ENCODE assay signal across 16 cellular contexts in the genomic region with DNA sequence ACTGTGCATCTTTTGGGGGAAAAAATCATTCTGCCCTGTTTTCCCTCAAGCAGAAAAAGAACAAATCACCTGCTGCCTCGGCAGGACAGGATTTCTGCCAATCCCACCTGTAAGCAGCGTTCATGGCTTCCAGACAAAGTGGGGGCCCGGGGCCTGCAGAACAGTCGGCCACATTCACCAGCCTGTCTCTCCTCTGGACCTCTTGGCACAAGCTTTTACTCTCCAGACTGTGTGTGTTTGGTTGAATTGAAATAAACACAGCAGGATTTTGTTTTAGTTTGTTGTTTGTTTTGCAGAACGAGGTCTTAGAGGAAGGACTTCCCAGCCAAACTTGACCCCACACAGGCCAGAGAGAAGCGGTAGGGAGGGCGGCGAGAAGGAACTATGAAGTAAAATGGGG. TPM values are rescaled to one million over a fixed set of nuclear protein-coding genes. Genes with fewer than 3 reads are reported as not detected.
A peak's percentile ranks its signal among the peaks of the same experiment; 100 is the strongest.
DNase-seq lines count a peak whose midpoint lies in the region; ATAC-seq and TF ChIP-seq lines count a peak whose summit lies in the region.
"Had no signal": no experiment of that assay in that cellular context is flagged by ENCODE, and none has a peak within 500 bp of the region (broad histone marks: within the 10 kb centered on the region; RNA-seq: fewer than 3 reads in every experiment).

No MANE protein-coding gene starts in this region.

- no peak overlapping the region for H3K4me3 Mint-ChIP-seq in GM23338
- H3K4me3 Mint-ChIP-seq: activated naive CD4-positive, alpha-beta T cell treated with anti-CD3 and anti-CD28 coated beads, Interleukin-2, amount 10 ng/mL, durations not matched to agents 7 days and 5 days; effector memory CD8-positive, alpha-beta T cell; natural killer cell treated with Interleukin-12 subunit alpha and Interleukin-12 subunit beta and Interleukin-15 and Interleukin-18, amount 100 ng/mL, for 72 hours had no signal

- H3K79me2 ChIP-seq in GM23338 (replicated peaks; ENCODE audit: insufficient read depth) = no peaks in the 10 kb centered on the region

- TF ChIP-seq POLR2A in right lobe of liver (IDR thresholded peaks at IDR 0.05) (no peak), gastrocnemius medialis (IDR thresholded peaks at IDR 0.05) (no peak)

- intact Hi-C loops in right lobe of liver (cut with DNase I) (no loop called here), gastrocnemius medialis (cut with DNase I; ENCODE audit: low total_unique reads) (loop anchor here (1.0 kb wide), 4 partner anchors 22 to 104 kb away; partner anchors contain the start of gene TMED10)

- no peaks in the 10 kb centered on the region for H4K20me1 ChIP-seq in GM23338 (replicated peaks; ENCODE audit: insufficient read depth)

- H3K9me3 ChIP-seq in right lobe of liver (no peaks in the 10 kb centered on the region), gastrocnemius medialis (no peaks in the 10 kb centered on the region)

- TF ChIP-seq CTCF in GM23338 (conservative IDR thresholded peaks at IDR 0.05; ENCODE audit: low read depth in 2 of 2) (no peak), right lobe of liver (IDR thresholded peaks at IDR 0.05) (no peak), gastrocnemius medialis (IDR thresholded peaks at IDR 0.05 in 4 of 5, conservative IDR thresholded peaks at IDR 0.05 in 1 of 5) (no peak), foreskin keratinocyte (conservative IDR thresholded peaks at IDR 0.05) (no peak)

- H3F3A ChIP-seq in GM23338 (replicated peaks; ENCODE audit: low read depth) = no peaks in the 10 kb centered on the region

- ATAC-seq in GM23338 (no peak), right lobe of liver (peak; percentile 19 to 39 (median 33)), gastrocnemius medialis (peak; percentile 2 to 7), GM18502 (IDR thresholded peaks at IDR 0.05; ENCODE audit: poor library complexity, unreplicated experiment) (no peak), foreskin keratinocyte (no peak)
- ATAC-seq: effector memory CD8-positive, alpha-beta T cell; natural killer cell treated with Interleukin-12 subunit alpha and Interleukin-12 subunit beta and Interleukin-15 and Interleukin-18, amount 100 ng/mL, for 72 hours; stimulated activated naive CD8-positive, alpha-beta T cell treated with anti-CD3 and anti-CD28 coated beads, Interleukin-15, Interleukin-2, amounts not matched to agents 100 U/mL and 50 U/mL, for 24 hours had no signal

- H3K27me3 Mint-ChIP-seq in GM23338 (ENCODE audit: insufficient read depth, low read depth, poor library complexity) = peaks cover 5% of the 10 kb centered on the region
- H3K27me3 Mint-ChIP-seq: effector memory CD8-positive, alpha-beta T cell; natural killer cell treated with Interleukin-12 subunit alpha and Interleukin-12 subunit beta and Interleukin-15 and Interleukin-18, amount 100 ng/mL, for 72 hours had no signal

- H3K9me3 Mint-ChIP-seq in GM23338 = no peaks in the 10 kb centered on the region; the same call in 2 of the 3 replicates
- H3K9me3 Mint-ChIP-seq: activated naive CD4-positive, alpha-beta T cell treated with anti-CD3 and anti-CD28 coated beads, Interleukin-2, amount 10 ng/mL, durations not matched to agents 7 days and 5 days; effector memory CD8-positive, alpha-beta T cell; natural killer cell treated with Interleukin-12 subunit alpha and Interleukin-12 subunit beta and Interleukin-15 and Interleukin-18, amount 100 ng/mL, for 72 hours had no signal

- H3K27ac ChIP-seq in GM23338 (ENCODE audit: low read depth) = no peak overlapping the region
- H3K27ac ChIP-seq in right lobe of liver = peak overlapping the region; percentile 13 to 49 (median 21)
- H3K27ac ChIP-seq in gastrocnemius medialis = peak overlapping the region; percentile 87 to 98 (median 93)
- no peak overlapping the region for H3K27ac ChIP-seq in foreskin keratinocyte

- H3K36me3 Mint-ChIP-seq in GM23338 (ENCODE audit: low read depth) = no peaks in the 10 kb centered on the region
- H3K36me3 Mint-ChIP-seq: activated naive CD4-positive, alpha-beta T cell treated with anti-CD3 and anti-CD28 coated beads, Interleukin-2, amount 10 ng/mL, durations not matched to agents 7 days and 5 days; natural killer cell treated with Interleukin-12 subunit alpha and Interleukin-12 subunit beta and Interleukin-15 and Interleukin-18, amount 100 ng/mL, for 72 hours had no signal

- DNase-seq in GM23338 (ENCODE audit: low spot score) (no peak), cerebellum (ENCODE audit: low spot score) (peak; percentile 46), right lobe of liver (no peak), gastrocnemius medialis (no peak), mucosa of gallbladder (ENCODE audit: low spot score) (no peak), foreskin keratinocyte (no peak)
- DNase-seq in activated naive CD4-positive, alpha-beta T cell treated with Interleukin-2 at 50 U/mL for 16 hours = no peak
- DNase-seq: activated CD8-positive, alpha-beta memory T cell treated with anti-CD3 and anti-CD28 coated beads for 24 hours; activated naive CD4-positive, alpha-beta T cell treated with anti-CD3 and anti-CD28 coated beads, Interleukin-2, amount 10 ng/mL, durations not matched to agents 7 days and 5 days; effector memory CD8-positive, alpha-beta T cell; NCI-H1048; stimulated activated CD4-positive, alpha-beta T cell treated with anti-CD3 and anti-CD28 coated beads, Interleukin-2, amount 100 ng/mL, for 48 hours; stimulated activated naive CD8-positive, alpha-beta T cell treated with anti-CD3 and anti-CD28 coated beads, Interleukin-15, Interleukin-2, amounts not matched to agents 100 U/mL and 50 U/mL, for 24 hours; T-helper 2 cell had no signal

- H2AFZ ChIP-seq in GM23338 = peak overlapping the region; percentile 38

- peaks cover 26% of the 10 kb centered on the region for H3K4me1 Mint-ChIP-seq in GM23338

- in situ Hi-C loops in gastrocnemius medialis (cut with MboI; ENCODE audit: low sequenced_read_pairs in 4 of 4) = loop anchor here in 2 of 4 donors (10.0 kb wide), 2 partner anchors 58 to 82 kb away; no protein-coding TSS in a partner anchor

- 43% methylated on average over 6 of the region's 8 CpGs for WGBS in right lobe of liver (ENCODE audit: insufficient coverage, low coverage, low lambda C conversion rate, missing lambda C conversion rate)

- 0 out of 2 replicates have a peak overlapping the region, but pooled peaks have one; percentile 16 for H3K27ac Mint-ChIP-seq in GM23338
- H3K27ac Mint-ChIP-seq: activated naive CD4-positive, alpha-beta T cell treated with anti-CD3 and anti-CD28 coated beads, Interleukin-2, amount 10 ng/mL, durations not matched to agents 7 days and 5 days; natural killer cell treated with Interleukin-12 subunit alpha and Interleukin-12 subunit beta and Interleukin-15 and Interleukin-18, amount 100 ng/mL, for 72 hours had no signal

- H3K27me3 ChIP-seq in GM23338 (ENCODE audit: insufficient read depth) (no peaks in the 10 kb centered on the region), right lobe of liver (no peaks in the 10 kb centered on the region), gastrocnemius medialis (no peaks in the 10 kb centered on the region), foreskin keratinocyte (no peaks in the 10 kb centered on the region)

- H3K4me3 ChIP-seq in GM23338 (no peak overlapping the region), right lobe of liver (no peak overlapping the region), gastrocnemius medialis (peak overlapping the region in 2 of 4 donors; percentile 8 to 13)

- H3K4me1 ChIP-seq in GM23338 (ENCODE audit: insufficient read depth) (peaks cover 6% of the 10 kb centered on the region), right lobe of liver (no peaks in the 10 kb centered on the region), gastrocnemius medialis (peaks cover 34 to 38% of the 10 kb centered on the region in 2 donors), foreskin keratinocyte (peaks cover 9% of the 10 kb centered on the region)

- no peaks in the 10 kb centered on the region for H3K36me3 ChIP-seq in GM23338 (ENCODE audit: insufficient read depth)
- no peaks in the 10 kb centered on the region for H3K36me3 ChIP-seq in right lobe of liver
- no peaks in the 10 kb centered on the region for H3K36me3 ChIP-seq in gastrocnemius medialis

- no peaks in the 10 kb centered on the region for H3K9me2 ChIP-seq in GM23338 (ENCODE audit: insufficient read depth)

- H3K4me2 ChIP-seq in GM23338 = no peak overlapping the region

TF ChIP-seq in GM23338, 12 proteins besides CTCF, POLR2A, EP300 and RAD21:
- TF ChIP-seq POLR2AphosphoS5 (IDR thresholded peaks at IDR 0.05; ENCODE audit: low read depth) (no peak), CREB1 (CRISPR knock-in tag; IDR thresholded peaks at IDR 0.05; ENCODE audit: low read depth) (no peak), NANOG (IDR thresholded peaks at IDR 0.05; ENCODE audit: borderline replicate concordance) (no peak)

RNA-seq across cellular contexts. Expression of gene FOS, which starts 41.7 kb away (rescaled TPM):
- total RNA-seq in GM23338 (2014; rRNA removed; shearing (Covaris generic)) = 39.7 and 47.3 TPM in 2 replicates
- polyA plus RNA-seq in GM23338 (2016; fragmentation: Nextera tagmentation; extraction: Ambion mirVana) = 48.6 and 54.8 TPM in 2 replicates
- 36.3 TPM for total RNA-seq in cerebellum
- total RNA-seq in right lobe of liver = 100 to 1,000 TPM in 1 of 6 experiments, 10 to 100 TPM in 4, 1 to 10 TPM in 1; 9.9 to 151 (median 49.5) TPM
- total RNA-seq in gastrocnemius medialis = 100 to 1,000 TPM in 1 of 4 donors, 10 to 100 TPM in 3; 16.3 to 110 (median 53.5) TPM
- total RNA-seq in mucosa of gallbladder = 165 TPM
- 59.6 and 63.2 TPM in 2 replicates for total RNA-seq in foreskin keratinocyte
- 24.5 and 33.4 TPM in 2 replicates for polyA plus RNA-seq in foreskin keratinocyte

Comparison
In these comparisons a context has a peak if more than half of its experiments do, and no peak if none do; other contexts are left out.
1. ATAC-seq: peak in right lobe of liver (4 of 4) and gastrocnemius medialis (2 of 2); none in GM23338 (single experiment), GM18502 (single experiment) and foreskin keratinocyte (single experiment).
2. H3K27ac ChIP-seq: peak in right lobe of liver (3 of 3) and gastrocnemius medialis (4 of 4); none in GM23338 (single experiment) and foreskin keratinocyte (single experiment).